In the genomic region with DNA sequence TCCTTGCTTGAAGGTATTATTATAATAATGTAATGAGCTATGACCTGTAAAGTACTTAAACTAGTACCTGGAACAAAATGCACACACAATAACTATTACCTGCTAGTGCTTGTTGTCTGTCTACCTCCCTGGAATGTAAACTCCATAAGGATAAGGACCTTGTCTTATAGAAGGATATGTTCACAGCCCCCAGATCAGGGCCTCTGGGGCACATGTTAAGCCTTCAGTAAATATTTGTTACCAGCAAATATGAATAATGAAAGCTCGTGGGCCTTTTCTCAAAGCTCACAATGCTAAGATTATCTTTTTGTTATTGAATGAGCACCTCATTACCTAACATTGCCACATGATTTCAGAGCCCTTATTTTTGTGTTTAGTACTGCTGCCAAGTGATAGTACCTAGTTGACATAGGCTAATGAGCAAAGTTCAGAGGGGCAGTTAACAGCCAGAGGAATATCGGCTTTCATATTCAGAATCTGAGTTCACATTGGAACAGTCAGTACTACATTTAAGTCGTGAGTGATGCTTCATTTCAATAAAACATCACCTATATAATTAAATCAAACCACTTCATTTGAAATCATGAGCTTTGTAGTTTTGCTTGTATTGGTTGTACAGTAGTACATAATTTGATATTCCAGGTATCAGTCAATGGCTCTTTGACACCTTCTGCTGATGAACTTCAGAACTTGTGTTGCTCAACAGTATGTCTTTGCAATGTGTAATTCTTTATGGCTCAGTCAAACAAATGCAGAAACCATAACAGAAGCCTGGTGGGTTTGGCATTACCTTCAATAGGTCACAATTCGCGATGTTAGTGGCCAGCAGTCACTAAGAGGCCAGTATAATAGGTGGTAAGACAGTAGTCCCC, we compare ENCODE assay signal across 1 cellular context.
A peak's percentile ranks its signal among the peaks of the same experiment; 100 is the strongest.
TF ChIP-seq lines count a peak whose summit lies in the region.

No MANE protein-coding gene starts in this region.

TF ChIP-seq in HepG2, 621 proteins besides CTCF, POLR2A, EP300 and RAD21 (continued from another document and continues in another):
- TF ChIP-seq, protein P1, sequence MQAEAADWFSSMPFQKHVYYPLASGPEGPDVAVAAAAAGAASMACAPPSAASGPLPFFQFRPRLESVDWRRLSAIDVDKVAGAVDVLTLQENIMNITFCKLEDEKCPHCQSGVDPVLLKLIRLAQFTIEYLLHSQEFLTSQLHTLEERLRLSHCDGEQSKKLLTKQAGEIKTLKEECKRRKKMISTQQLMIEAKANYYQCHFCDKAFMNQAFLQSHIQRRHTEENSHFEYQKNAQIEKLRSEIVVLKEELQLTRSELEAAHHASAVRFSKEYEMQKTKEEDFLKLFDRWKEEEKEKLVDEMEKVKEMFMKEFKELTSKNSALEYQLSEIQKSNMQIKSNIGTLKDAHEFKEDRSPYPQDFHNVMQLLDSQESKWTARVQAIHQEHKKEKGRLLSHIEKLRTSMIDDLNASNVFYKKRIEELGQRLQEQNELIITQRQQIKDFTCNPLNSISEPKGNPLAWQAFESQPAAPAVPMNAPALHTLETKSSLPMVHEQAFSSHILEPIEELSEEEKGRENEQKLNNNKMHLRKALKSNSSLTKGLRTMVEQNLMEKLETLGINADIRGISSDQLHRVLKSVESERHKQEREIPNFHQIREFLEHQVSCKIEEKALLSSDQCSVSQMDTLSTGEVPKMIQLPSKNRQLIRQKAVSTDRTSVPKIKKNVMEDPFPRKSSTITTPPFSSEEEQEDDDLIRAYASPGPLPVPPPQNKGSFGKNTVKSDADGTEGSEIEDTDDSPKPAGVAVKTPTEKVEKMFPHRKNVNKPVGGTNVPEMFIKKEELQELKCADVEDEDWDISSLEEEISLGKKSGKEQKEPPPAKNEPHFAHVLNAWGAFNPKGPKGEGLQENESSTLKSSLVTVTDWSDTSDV (CRISPR knock-in tag; IDR thresholded peaks at IDR 0.05), result no peak
- TF ChIP-seq JUNB (CRISPR knock-in tag; IDR thresholded peaks at IDR 0.05; ENCODE audit: borderline replicate concordance) (no peak), IKZF4 (CRISPR knock-in tag; IDR thresholded peaks at IDR 0.05; ENCODE audit: borderline replicate concordance, low read depth, not compliant biosample characterization) (no peak), REPIN1 (CRISPR knock-in tag; IDR thresholded peaks at IDR 0.05; ENCODE audit: borderline replicate concordance, low read depth) (peak; percentile 91; the same call in 1 of the 2 replicates), KDM2A (CRISPR knock-in tag; IDR thresholded peaks at IDR 0.05; ENCODE audit: borderline replicate concordance, low read depth) (no peak), HNRNPLL (IDR thresholded peaks at IDR 0.05; ENCODE audit: low read depth, low read length, poor library complexity, severe bottlenecking) (no peak), ZNF101 (CRISPR knock-in tag; IDR thresholded peaks at IDR 0.05; ENCODE audit: borderline replicate concordance, low read depth) (0 out of 2 replicates have a peak, but pooled peaks have one; percentile 58), ZNF749 (CRISPR knock-in tag; IDR thresholded peaks at IDR 0.05; ENCODE audit: borderline replicate concordance) (peak; percentile 39; the same call in 1 of the 2 replicates), MIER2 (CRISPR knock-in tag; IDR thresholded peaks at IDR 0.05) (0 out of 2 replicates have a peak, but pooled peaks have one; percentile 54), NFIC (IDR thresholded peaks at IDR 0.05; ENCODE audit: low read length) (peak; percentile 98), TP53 (CRISPR knock-in tag; conservative IDR thresholded peaks at IDR 0.05) (no peak), ZNF563 (CRISPR knock-in tag; IDR thresholded peaks at IDR 0.05) (no peak), ELF1 (CRISPR knock-in tag; IDR thresholded peaks at IDR 0.05) (no peak), PHF20 (CRISPR knock-in tag; IDR thresholded peaks at IDR 0.05) (no peak), FLYWCH1 (CRISPR knock-in tag; IDR thresholded peaks at IDR 0.05) (no peak), ZNF558 (CRISPR knock-in tag; IDR thresholded peaks at IDR 0.05; ENCODE audit: borderline replicate concordance) (no peak; the same call in 1 of the 2 replicates), NR2F6 (IDR thresholded peaks at IDR 0.05) (peak; percentile 96), NR2F6 (CRISPR knock-in tag; IDR thresholded peaks at IDR 0.05) (peak; percentile 89), TBP (CRISPR knock-in tag; IDR thresholded peaks at IDR 0.05) (no peak), REL (CRISPR knock-in tag; conservative IDR thresholded peaks at IDR 0.05) (0 out of 2 replicates have a peak, but pooled peaks have one; percentile 31), AHR (CRISPR knock-in tag; IDR thresholded peaks at IDR 0.05) (no peak; the same call in 1 of the 2 replicates), ZNF850 (CRISPR knock-in tag; conservative IDR thresholded peaks at IDR 0.05) (no peak), ZNF256 (CRISPR knock-in tag; conservative IDR thresholded peaks at IDR 0.05) (no peak), ZNF556 (CRISPR knock-in tag; IDR thresholded peaks at IDR 0.05; ENCODE audit: borderline replicate concordance) (peak; percentile 65; the same call in 1 of the 2 replicates), ZNF10 (CRISPR knock-in tag; IDR thresholded peaks at IDR 0.05; ENCODE audit: borderline replicate concordance, low read depth) (no peak), SMYD3 (CRISPR knock-in tag; IDR thresholded peaks at IDR 0.05) (peak; percentile 98), ZNF703 (CRISPR knock-in tag; IDR thresholded peaks at IDR 0.05; ENCODE audit: borderline replicate concordance) (peak; percentile 79; the same call in 1 of the 2 replicates), ZC3H13 (CRISPR knock-in tag; IDR thresholded peaks at IDR 0.05) (no peak), KMT2A (CRISPR knock-in tag; IDR thresholded peaks at IDR 0.05) (no peak), HMGA1 (CRISPR knock-in tag; conservative IDR thresholded peaks at IDR 0.05) (no peak), ZNF839 (CRISPR knock-in tag; IDR thresholded peaks at IDR 0.05; ENCODE audit: borderline replicate concordance) (no peak), PAX8 (CRISPR knock-in tag; IDR thresholded peaks at IDR 0.05; ENCODE audit: borderline replicate concordance) (no peak)
- TF ChIP-seq, protein P2, sequence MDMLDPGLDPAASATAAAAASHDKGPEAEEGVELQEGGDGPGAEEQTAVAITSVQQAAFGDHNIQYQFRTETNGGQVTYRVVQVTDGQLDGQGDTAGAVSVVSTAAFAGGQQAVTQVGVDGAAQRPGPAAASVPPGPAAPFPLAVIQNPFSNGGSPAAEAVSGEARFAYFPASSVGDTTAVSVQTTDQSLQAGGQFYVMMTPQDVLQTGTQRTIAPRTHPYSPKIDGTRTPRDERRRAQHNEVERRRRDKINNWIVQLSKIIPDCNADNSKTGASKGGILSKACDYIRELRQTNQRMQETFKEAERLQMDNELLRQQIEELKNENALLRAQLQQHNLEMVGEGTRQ (IDR thresholded peaks at IDR 0.05; ENCODE audit: low read depth, low read length), result no peak
- TF ChIP-seq, protein P2 (CRISPR knock-in tag; IDR thresholded peaks at IDR 0.05; ENCODE audit: borderline replicate concordance), result peak; percentile 51; the same call in 1 of the 2 replicates
- TF ChIP-seq, protein P3, sequence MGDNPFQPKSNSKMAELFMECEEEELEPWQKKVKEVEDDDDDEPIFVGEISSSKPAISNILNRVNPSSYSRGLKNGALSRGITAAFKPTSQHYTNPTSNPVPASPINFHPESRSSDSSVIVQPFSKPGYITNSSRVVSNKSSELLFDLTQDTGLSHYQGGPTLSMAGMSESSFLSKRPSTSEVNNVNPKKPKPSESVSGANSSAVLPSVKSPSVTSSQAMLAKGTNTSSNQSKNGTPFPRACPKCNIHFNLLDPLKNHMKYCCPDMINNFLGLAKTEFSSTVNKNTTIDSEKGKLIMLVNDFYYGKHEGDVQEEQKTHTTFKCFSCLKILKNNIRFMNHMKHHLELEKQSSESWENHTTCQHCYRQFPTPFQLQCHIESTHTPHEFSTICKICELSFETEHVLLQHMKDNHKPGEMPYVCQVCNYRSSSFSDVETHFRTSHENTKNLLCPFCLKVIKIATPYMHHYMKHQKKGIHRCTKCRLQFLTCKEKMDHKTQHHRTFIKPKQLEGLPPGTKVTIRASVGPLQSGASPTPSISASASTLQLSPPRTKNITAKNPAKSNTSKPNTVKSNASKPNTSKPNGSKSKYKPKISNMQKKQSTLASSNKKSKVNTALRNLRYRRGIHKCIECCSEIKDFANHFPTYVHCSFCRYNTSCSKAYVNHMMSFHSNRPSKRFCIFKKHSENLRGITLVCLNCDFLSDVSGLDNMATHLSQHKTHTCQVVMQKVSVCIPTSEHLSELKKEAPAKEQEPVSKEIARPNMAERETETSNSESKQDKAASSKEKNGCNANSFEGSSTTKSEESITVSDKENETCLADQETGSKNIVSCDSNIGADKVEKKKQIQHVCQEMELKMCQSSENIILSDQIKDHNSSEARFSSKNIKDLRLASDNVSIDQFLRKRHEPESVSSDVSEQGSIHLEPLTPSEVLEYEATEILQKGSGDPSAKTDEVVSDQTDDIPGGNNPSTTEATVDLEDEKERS (CRISPR knock-in tag; IDR thresholded peaks at IDR 0.05), result no peak
- TF ChIP-seq, protein P4, sequence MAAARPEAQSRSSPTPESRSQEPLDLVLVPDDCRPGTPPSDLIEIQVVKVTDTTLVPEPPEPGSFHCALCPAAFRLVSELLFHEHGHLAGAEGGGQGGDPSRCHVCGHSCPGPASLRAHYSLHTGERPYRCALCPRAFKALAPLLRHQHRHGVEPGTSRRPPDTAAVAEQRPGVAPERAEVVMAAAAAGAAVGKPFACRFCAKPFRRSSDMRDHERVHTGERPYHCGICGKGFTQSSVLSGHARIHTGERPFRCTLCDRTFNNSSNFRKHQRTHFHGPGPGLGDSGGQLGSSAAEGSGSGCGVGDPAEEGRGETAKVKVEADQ (CRISPR knock-in tag; IDR thresholded peaks at IDR 0.05; ENCODE audit: borderline replicate concordance), result 0 out of 2 replicates have a peak, but pooled peaks have one; percentile 22
- TF ChIP-seq, protein P5, sequence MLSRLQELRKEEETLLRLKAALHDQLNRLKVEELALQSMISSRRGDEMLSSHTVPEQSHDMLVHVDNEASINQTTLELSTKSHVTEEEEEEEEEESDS (CRISPR knock-in tag; IDR thresholded peaks at IDR 0.05; ENCODE audit: borderline replicate concordance), result no peak
- TF ChIP-seq, protein P6, sequence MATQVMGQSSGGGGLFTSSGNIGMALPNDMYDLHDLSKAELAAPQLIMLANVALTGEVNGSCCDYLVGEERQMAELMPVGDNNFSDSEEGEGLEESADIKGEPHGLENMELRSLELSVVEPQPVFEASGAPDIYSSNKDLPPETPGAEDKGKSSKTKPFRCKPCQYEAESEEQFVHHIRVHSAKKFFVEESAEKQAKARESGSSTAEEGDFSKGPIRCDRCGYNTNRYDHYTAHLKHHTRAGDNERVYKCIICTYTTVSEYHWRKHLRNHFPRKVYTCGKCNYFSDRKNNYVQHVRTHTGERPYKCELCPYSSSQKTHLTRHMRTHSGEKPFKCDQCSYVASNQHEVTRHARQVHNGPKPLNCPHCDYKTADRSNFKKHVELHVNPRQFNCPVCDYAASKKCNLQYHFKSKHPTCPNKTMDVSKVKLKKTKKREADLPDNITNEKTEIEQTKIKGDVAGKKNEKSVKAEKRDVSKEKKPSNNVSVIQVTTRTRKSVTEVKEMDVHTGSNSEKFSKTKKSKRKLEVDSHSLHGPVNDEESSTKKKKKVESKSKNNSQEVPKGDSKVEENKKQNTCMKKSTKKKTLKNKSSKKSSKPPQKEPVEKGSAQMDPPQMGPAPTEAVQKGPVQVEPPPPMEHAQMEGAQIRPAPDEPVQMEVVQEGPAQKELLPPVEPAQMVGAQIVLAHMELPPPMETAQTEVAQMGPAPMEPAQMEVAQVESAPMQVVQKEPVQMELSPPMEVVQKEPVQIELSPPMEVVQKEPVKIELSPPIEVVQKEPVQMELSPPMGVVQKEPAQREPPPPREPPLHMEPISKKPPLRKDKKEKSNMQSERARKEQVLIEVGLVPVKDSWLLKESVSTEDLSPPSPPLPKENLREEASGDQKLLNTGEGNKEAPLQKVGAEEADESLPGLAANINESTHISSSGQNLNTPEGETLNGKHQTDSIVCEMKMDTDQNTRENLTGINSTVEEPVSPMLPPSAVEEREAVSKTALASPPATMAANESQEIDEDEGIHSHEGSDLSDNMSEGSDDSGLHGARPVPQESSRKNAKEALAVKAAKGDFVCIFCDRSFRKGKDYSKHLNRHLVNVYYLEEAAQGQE (IDR thresholded peaks at IDR 0.05; ENCODE audit: borderline replicate concordance in 1 of 2, low read depth in 1 of 2, low read length in 2 of 2), result peak in 1 of 2 experiments; percentile 70; a peak in 1 of 4 replicates
- TF ChIP-seq, protein P7, sequence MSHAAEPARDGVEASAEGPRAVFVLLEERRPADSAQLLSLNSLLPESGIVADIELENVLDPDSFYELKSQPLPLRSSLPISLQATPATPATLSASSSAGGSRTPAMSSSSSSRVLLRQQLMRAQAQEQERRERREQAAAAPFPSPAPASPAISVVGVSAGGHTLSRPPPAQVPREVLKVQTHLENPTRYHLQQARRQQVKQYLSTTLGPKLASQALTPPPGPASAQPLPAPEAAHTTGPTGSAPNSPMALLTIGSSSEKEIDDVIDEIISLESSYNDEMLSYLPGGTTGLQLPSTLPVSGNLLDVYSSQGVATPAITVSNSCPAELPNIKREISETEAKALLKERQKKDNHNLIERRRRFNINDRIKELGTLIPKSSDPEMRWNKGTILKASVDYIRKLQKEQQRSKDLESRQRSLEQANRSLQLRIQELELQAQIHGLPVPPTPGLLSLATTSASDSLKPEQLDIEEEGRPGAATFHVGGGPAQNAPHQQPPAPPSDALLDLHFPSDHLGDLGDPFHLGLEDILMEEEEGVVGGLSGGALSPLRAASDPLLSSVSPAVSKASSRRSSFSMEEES (CRISPR knock-in tag; IDR thresholded peaks at IDR 0.05), result peak; percentile 99
